8 cellular contexts compared by ENCODE assay signal in the genomic region with DNA sequence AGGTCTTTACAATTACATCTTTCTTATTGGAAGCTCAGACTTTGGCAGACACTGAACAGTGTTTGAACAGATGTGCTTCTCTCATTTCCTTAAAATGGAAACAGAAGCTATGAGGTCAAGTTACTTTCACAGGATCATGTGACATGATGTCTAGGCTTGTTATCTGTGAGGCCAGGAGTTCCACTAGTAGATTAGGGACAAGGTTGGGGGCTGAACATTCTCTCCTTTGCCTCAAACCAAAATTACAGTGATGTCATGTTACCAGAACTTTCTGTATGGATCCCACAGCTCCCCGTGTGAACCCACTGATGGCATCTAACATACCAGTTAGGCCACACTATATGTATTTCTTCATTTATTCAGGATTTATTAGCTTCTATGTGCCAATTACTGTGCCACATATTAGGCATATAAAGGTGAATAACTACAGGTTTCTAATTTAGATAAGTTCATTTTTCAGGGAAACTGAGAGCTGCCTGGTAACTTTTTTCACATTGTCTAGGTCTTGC. TPM values are rescaled to one million over a fixed set of nuclear protein-coding genes. Genes with fewer than 3 reads are reported as not detected.
DNase-seq lines count a peak whose midpoint lies in the region; ATAC-seq and TF ChIP-seq lines count a peak whose summit lies in the region.

No MANE protein-coding gene starts in this region.

- H3K27me3 Mint-ChIP-seq in CD4-positive, alpha-beta T cell = peaks cover 28% of the 10 kb centered on the region

- intact Hi-C loops in CD4-positive, alpha-beta T cell (cut with DNase I, micrococcal nuclease) = no loop called here

- no peak for TF ChIP-seq CTCF in AG10803 (conservative IDR thresholded peaks at IDR 0.05; ENCODE audit: low read length)
- no peak for TF ChIP-seq CTCF in CD4-positive, alpha-beta T cell (IDR thresholded peaks at IDR 0.05)

- H3K27ac ChIP-seq in CD4-positive, alpha-beta T cell (ENCODE audit: low read depth, low read length) = no peak overlapping the region

- peak; percentile 17 for DNase-seq in AG10803 (ENCODE audit: low read depth)
- DNase-seq in RPMI7951 (ENCODE audit: low read depth) = peak; percentile 6
- DNase-seq in activated effector memory CD4-positive, alpha-beta T cell treated with anti-CD3 and anti-CD28 coated beads, Interleukin-2, amount 50 U/mL, for 16 hours = no peak
- DNase-seq in SKM-1 (lab: John Stamatoyannopoulos, UW; ENCODE audit: unreplicated experiment) = no peak
- DNase-seq in CD4-positive, alpha-beta T cell = no peak
- DNase-seq in GDM1 (lab: John Stamatoyannopoulos, UW) = no peak

- no peaks in the 10 kb centered on the region for H3K36me3 Mint-ChIP-seq in CD4-positive, alpha-beta T cell (ENCODE audit: low read depth)

- ATAC-seq in GM19438 (IDR thresholded peaks at IDR 0.05; ENCODE audit: low read depth, unreplicated experiment) (peak; percentile 100), HG03196 (IDR thresholded peaks at IDR 0.05; ENCODE audit: unreplicated experiment) (peak; percentile 99)
- ATAC-seq in CD4-positive, alpha-beta T cell (ENCODE audit: poor library complexity) = no peak

- no peaks in the 10 kb centered on the region for H3K9me3 Mint-ChIP-seq in CD4-positive, alpha-beta T cell

- H3K4me3 Mint-ChIP-seq in CD4-positive, alpha-beta T cell = no peak overlapping the region

- POLR2A ChIA-PET in CD4-positive, alpha-beta T cell (lab: Charles Lee) = no interaction called here

- CTCF ChIA-PET in CD4-positive, alpha-beta T cell (lab: Charles Lee) = no interaction called here

- no peaks in the 10 kb centered on the region for H3K4me1 Mint-ChIP-seq in CD4-positive, alpha-beta T cell (ENCODE audit: low read depth)

- no peaks in the 10 kb centered on the region for H3K9me3 ChIP-seq in CD4-positive, alpha-beta T cell (ENCODE audit: control insufficient read depth, low read length)

- H3K27me3 ChIP-seq in CD4-positive, alpha-beta T cell (ENCODE audit: control insufficient read depth, insufficient read depth, low read length) = peaks cover 3% of the 10 kb centered on the region

- no peak overlapping the region for H3K4me3 ChIP-seq in AG10803 (ENCODE audit: low read length)

- H3K27ac Mint-ChIP-seq in CD4-positive, alpha-beta T cell = no peak overlapping the region

RNA-seq across cellular contexts. Expression of gene DYNLT5, which starts 6.0 kb away (rescaled TPM):
- total RNA-seq in RPMI7951 (2014; rRNA removed; shearing (Covaris generic)) = not detected in 2 replicates
- total RNA-seq in CD4-positive, alpha-beta T cell = not detected

RNA-seq across cellular contexts. Expression of gene INSL5, which starts 42.8 kb away (rescaled TPM):
- total RNA-seq in RPMI7951 (2014; rRNA removed; shearing (Covaris generic)) = not detected in 2 replicates
- total RNA-seq in CD4-positive, alpha-beta T cell = not detected

Comparison
In these comparisons a context has a peak if more than half of its experiments do, and no peak if none do; other contexts are left out.
1. DNase-seq: peak in AG10803 (single experiment) and RPMI7951 (single experiment); none in activated effector memory CD4-positive, alpha-beta T cell treated with anti-CD3 and anti-CD28 coated beads, Interleukin-2, amount 50 U/mL, for 16 hours (single experiment), SKM-1 (single experiment), CD4-positive, alpha-beta T cell (0 of 10) and GDM1 (single experiment).